Comparison of ENCODE assay signal across 10 cellular contexts in genomic region chr6:90044833-90045337, GRCh38.
DNase-seq lines count a peak whose midpoint lies in the region; ATAC-seq, FAIRE-seq and TF ChIP-seq lines count a peak whose summit lies in the region.
"Had no signal": no experiment of that assay in that cellular context is flagged by ENCODE, and none has a peak within 500 bp of the region (broad histone marks: within the 10 kb centered on the region; RNA-seq: fewer than 3 reads in every experiment).

No MANE protein-coding gene starts in this region.

- ATAC-seq in DND-41 (ENCODE audit: insufficient read depth, low read depth) (peak; percentile 83), K562 (peak; percentile 89), GM21390 (IDR thresholded peaks at IDR 0.05; ENCODE audit: unreplicated experiment) (no peak)

- no peak overlapping the region for H3K9ac ChIP-seq in DND-41 (ENCODE audit: low read depth, low read length)
- no peak overlapping the region; a peak in 1 of 4 replicates for H3K9ac ChIP-seq in K562 (ENCODE audit: insufficient read depth in 1 of 2, low read depth in 2 of 2, low read length in 2 of 2)

- in situ Hi-C loops in K562 (cut with MboI), result no loop called here

- DNase-seq in DND-41 (no peak), M059J (ENCODE audit: low read depth) (peak; percentile 77), K562 (ENCODE audit: extremely low read depth in 1 of 4, low spot score in 3 of 4) (peak; percentile 26 to 72 (median 42)), non-pigmented ciliary epithelial cell (ENCODE audit: low read depth) (peak; percentile 77), SKM-1 (lab: John Stamatoyannopoulos, UW; ENCODE audit: unreplicated experiment) (no peak), esophagus muscularis mucosa (ENCODE audit: extremely low spot score) (no peak), adrenal gland (no peak)
- DNase-seq: NCI-H1417 had no signal

- no peaks in the 10 kb centered on the region for H3K27me3 ChIP-seq in DND-41 (ENCODE audit: insufficient read depth, low read length, poor library complexity)
- H3K27me3 ChIP-seq in K562 (ENCODE audit: control insufficient read depth in 2 of 2, insufficient read depth in 2 of 2, low read length in 2 of 2), result no peaks in the 10 kb centered on the region
- H3K27me3 ChIP-seq in esophagus muscularis mucosa, result no peaks in the 10 kb centered on the region
- no peaks in the 10 kb centered on the region for H3K27me3 ChIP-seq in adrenal gland

- WGBS in K562 (ENCODE audit: insufficient coverage, low coverage, missing lambda C conversion rate), result 0% methylated on average over 3 of the region's 3 CpGs
- WGBS in esophagus muscularis mucosa, result 56% methylated on average over 3 of the region's 3 CpGs
- 53 to 72% (median 61%) methylated on average over 3 of the region's 3 CpGs for WGBS in adrenal gland, 4 donors

- H4K20me1 ChIP-seq in DND-41 (ENCODE audit: insufficient read depth, low read length) (no peaks in the 10 kb centered on the region), K562 (replicated peaks; ENCODE audit: control insufficient read depth, insufficient read depth, low read length) (no peaks in the 10 kb centered on the region)

- H2AFZ ChIP-seq in DND-41 (ENCODE audit: low read depth, low read length), result no peak overlapping the region
- H2AFZ ChIP-seq in K562 (ENCODE audit: low read depth, low read length), result no peak overlapping the region

- no peaks in the 10 kb centered on the region for H3K79me2 ChIP-seq in DND-41 (ENCODE audit: insufficient read depth, low read length)
- no peaks in the 10 kb centered on the region for H3K79me2 ChIP-seq in K562 (ENCODE audit: control insufficient read depth, insufficient read depth, low read length)

- TF ChIP-seq POLR2A in K562 (conservative IDR thresholded peaks at IDR 0.05), result no peak
- TF ChIP-seq POLR2A in esophagus muscularis mucosa (IDR thresholded peaks at IDR 0.05; ENCODE audit: low read depth), result no peak
- TF ChIP-seq POLR2A in adrenal gland (IDR thresholded peaks at IDR 0.05), result no peak

- POLR2A ChIA-PET in K562 (lab: Yijun Ruan, JAX), result interaction anchor here (0.6 to 1.2 kb wide), 2 partner anchors 93 to 1601 kb away, joined by 3 read pairs; no protein-coding TSS in a partner anchor

- no peak for TF ChIP-seq CTCF in DND-41 (IDR thresholded peaks at IDR 0.05; ENCODE audit: borderline replicate concordance, extremely low read depth, low read length, poor library complexity, severe bottlenecking)
- no peak for TF ChIP-seq CTCF in K562 (IDR thresholded peaks at IDR 0.05 in 2 of 3, conservative IDR thresholded peaks at IDR 0.05 in 1 of 3; ENCODE audit: insufficient read depth in 2 of 3, low read depth in 1 of 3, low read length in 3 of 3)
- no peak for TF ChIP-seq CTCF in esophagus muscularis mucosa (IDR thresholded peaks at IDR 0.05)
- no peak for TF ChIP-seq CTCF in adrenal gland (IDR thresholded peaks at IDR 0.05)

- H3K9me3 ChIP-seq in DND-41 (ENCODE audit: insufficient read depth, low read length, severe bottlenecking) (no peaks in the 10 kb centered on the region), K562 (replicated peaks; ENCODE audit: control insufficient read depth, insufficient read depth, low read depth, low read length) (no peaks in the 10 kb centered on the region), esophagus muscularis mucosa (no peaks in the 10 kb centered on the region), adrenal gland (replicated peaks in 1 of 3) (no peaks in the 10 kb centered on the region)

- H3K36me3 ChIP-seq in DND-41 (ENCODE audit: insufficient read depth, low read length) (no peaks in the 10 kb centered on the region), K562 (ENCODE audit: control insufficient read depth, insufficient read depth, low read length) (no peaks in the 10 kb centered on the region), esophagus muscularis mucosa (no peaks in the 10 kb centered on the region), adrenal gland (replicated peaks in 1 of 2) (no peaks in the 10 kb centered on the region)

- H3K4me1 ChIP-seq in DND-41 (ENCODE audit: insufficient read depth, low read length) (peaks cover 9% of the 10 kb centered on the region), K562 (replicated peaks in 1 of 2; ENCODE audit: control insufficient read depth in 2 of 2, insufficient read depth in 2 of 2, low read length in 2 of 2) (peaks cover 0 to 25% of the 10 kb centered on the region in 2 experiments; a peak in 3 of 5 replicates), esophagus muscularis mucosa (no peaks in the 10 kb centered on the region), adrenal gland (replicated peaks in 1 of 2) (no peaks in the 10 kb centered on the region)

- TF ChIP-seq RAD21 in K562 (CRISPR knock-in tag; conservative IDR thresholded peaks at IDR 0.05 in 1 of 2, IDR thresholded peaks at IDR 0.05 in 1 of 2), result no peak

- TF ChIP-seq EP300 in K562 (IDR thresholded peaks at IDR 0.05; ENCODE audit: low read length) (peak; percentile 89), esophagus muscularis mucosa (IDR thresholded peaks at IDR 0.05) (no peak)

- no peak overlapping the region; the same call in 1 of the 2 replicates for H3K27ac ChIP-seq in DND-41 (ENCODE audit: low read length)
- peak overlapping the region; percentile 46; the same call in 2 of the 3 replicates for H3K27ac ChIP-seq in K562 (ENCODE audit: extremely low read depth, low read depth, low read length)
- H3K27ac ChIP-seq in esophagus muscularis mucosa (replicated peaks in 1 of 4), result no peak overlapping the region
- no peak overlapping the region for H3K27ac ChIP-seq in adrenal gland
- H3K27ac ChIP-seq: epithelial cell of prostate had no signal

- BruUV-seq in K562 (replicated peaks; lab: Mats Ljungman, UMichigan), result no TSS peak

- FAIRE-seq in K562 (lab: Jason Lieb, UNC), result no peak

- H3K4me2 ChIP-seq in DND-41 (ENCODE audit: insufficient read depth, low read length), result no peak overlapping the region
- peak overlapping the region; percentile 51 for H3K4me2 ChIP-seq in K562 (ENCODE audit: insufficient read depth, low read length)

- no peak overlapping the region for H3K4me3 ChIP-seq in DND-41 (ENCODE audit: low read depth in 1 of 2, low read length in 2 of 2)
- no peak overlapping the region for H3K4me3 ChIP-seq in K562
- no peak overlapping the region for H3K4me3 ChIP-seq in esophagus muscularis mucosa
- no peak overlapping the region for H3K4me3 ChIP-seq in adrenal gland

- intact Hi-C loops in K562 (cut with micrococcal nuclease), result no loop called here
- intact Hi-C loops in esophagus muscularis mucosa (cut with DNase I), result no loop called here
- intact Hi-C loops in adrenal gland (cut with DNase I), result no loop called here

- no peaks in the 10 kb centered on the region for H3K9me1 ChIP-seq in K562 (ENCODE audit: control insufficient read depth, insufficient read depth, low read length)

- CTCF ChIA-PET in K562 (lab: Yijun Ruan, JAX; ENCODE audit: low intra/inter-chr PET ratio), result no interaction called here

TF ChIP-seq in K562, 482 proteins besides CTCF, POLR2A, EP300 and RAD21 (continues in another document):
- TF ChIP-seq TBL1XR1 (IDR thresholded peaks at IDR 0.05; ENCODE audit: low read length in 2 of 2) (peak in 1 of 2 experiments; percentile 73; a peak in 2 of 4 replicates), ATF1 (CRISPR knock-in tag; IDR thresholded peaks at IDR 0.05) (no peak), ATF1 (tag; IDR thresholded peaks at IDR 0.05) (peak; percentile 55; the same call in 1 of the 2 replicates), MAFF (IDR thresholded peaks at IDR 0.05; ENCODE audit: low read length) (peak; percentile 60; the same call in 1 of the 2 replicates), ZNF24 (IDR thresholded peaks at IDR 0.05) (peak; percentile 64; the same call in 1 of the 2 replicates), LCOR (CRISPR knock-in tag; IDR thresholded peaks at IDR 0.05) (peak; percentile 74; the same call in 1 of the 2 replicates), HMGN3 (IDR thresholded peaks at IDR 0.05; ENCODE audit: borderline replicate concordance, extremely low read depth, insufficient read length, low read depth, low read length) (peak; percentile 42), CREM (IDR thresholded peaks at IDR 0.05; ENCODE audit: low read depth) (peak; percentile 16; the same call in 1 of the 2 replicates), LEF1 (IDR thresholded peaks at IDR 0.05) (peak; percentile 59; the same call in 1 of the 2 replicates), CTBP1 (IDR thresholded peaks at IDR 0.05; ENCODE audit: borderline replicate concordance) (peak; percentile 85), HDAC6 (IDR thresholded peaks at IDR 0.05; ENCODE audit: low read depth, low read length) (no peak), MTF1 (CRISPR knock-in tag; IDR thresholded peaks at IDR 0.05; ENCODE audit: borderline replicate concordance) (no peak), NFIC (IDR thresholded peaks at IDR 0.05) (peak; percentile 47; the same call in 1 of the 2 replicates), FUS (optimal IDR thresholded peaks at IDR 0.05; ENCODE audit: low read depth, low read length) (no peak), SMARCC2 (IDR thresholded peaks at IDR 0.05; ENCODE audit: low read depth) (peak; percentile 91), ZNF239 (CRISPR knock-in tag; IDR thresholded peaks at IDR 0.05) (no peak), ETV6 (IDR thresholded peaks at IDR 0.05; ENCODE audit: borderline replicate concordance in 1 of 2, low read depth in 2 of 2, low read length in 1 of 2) (no peak), ETV6 (CRISPR knock-in tag; IDR thresholded peaks at IDR 0.05; ENCODE audit: borderline replicate concordance) (no peak), TFE3 (CRISPR knock-in tag; IDR thresholded peaks at IDR 0.05) (no peak), ATF7 (IDR thresholded peaks at IDR 0.05) (peak; percentile 94), MAFK (IDR thresholded peaks at IDR 0.05; ENCODE audit: low read length) (peak; percentile 46; the same call in 1 of the 2 replicates), PURB (CRISPR knock-in tag; IDR thresholded peaks at IDR 0.05; ENCODE audit: low read depth) (no peak), RCOR1 (IDR thresholded peaks at IDR 0.05; ENCODE audit: borderline replicate concordance in 1 of 2, low read depth in 2 of 2, low read length in 2 of 2) (peak in 1 of 2 experiments; percentile 65; a peak in 2 of 4 replicates)

Comparison
In these comparisons a context has a peak if more than half of its experiments do, and no peak if none do; other contexts are left out.
1. DNase-seq: peak in M059J (single experiment), K562 (4 of 4) and non-pigmented ciliary epithelial cell (single experiment); none in DND-41 (single experiment), SKM-1 (single experiment), esophagus muscularis mucosa (single experiment) and adrenal gland (0 of 7).